11 cellular contexts compared by ENCODE assay signal in the genomic region with DNA sequence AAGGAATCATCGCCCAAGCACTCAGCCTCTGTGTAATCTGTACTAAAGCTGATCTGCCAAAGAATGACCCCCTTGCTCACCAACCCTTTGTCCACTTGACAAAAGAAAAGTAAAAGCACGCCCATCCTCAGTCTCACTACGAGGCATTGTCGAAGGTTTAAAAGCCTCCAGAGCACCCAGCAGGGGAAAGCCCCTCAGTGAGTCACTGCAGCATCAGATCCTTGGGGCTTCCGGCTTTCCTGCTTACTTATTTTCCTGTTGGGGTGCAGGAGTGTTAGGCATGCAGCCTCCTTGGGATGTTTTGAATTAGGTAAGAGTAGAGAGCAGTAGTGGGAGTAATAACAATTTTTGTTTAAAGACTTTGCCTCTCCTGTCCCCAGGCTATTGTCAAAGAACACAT.
DNase-seq lines count a peak whose midpoint lies in the region; FAIRE-seq and TF ChIP-seq lines count a peak whose summit lies in the region.
"Had no signal": no experiment of that assay in that cellular context is flagged by ENCODE, and none has a peak within 500 bp of the region (broad histone marks: within the 10 kb centered on the region; RNA-seq: fewer than 3 reads in every experiment).

No MANE protein-coding gene starts in this region.

- H3K9me3 ChIP-seq in HUES64 (ENCODE audit: insufficient read depth, low read depth, low read length) (no peaks in the 10 kb centered on the region), H1 (ENCODE audit: insufficient read depth in 2 of 2, low read depth in 1 of 2, low read length in 1 of 2) (no peaks in the 10 kb centered on the region), esophagus muscularis mucosa (no peaks in the 10 kb centered on the region)
- H3K9me3 ChIP-seq: lower lobe of right lung had no signal

- H4K8ac ChIP-seq in H1 (ENCODE audit: extremely low read depth, insufficient read depth, low read length): no peak overlapping the region

- TF ChIP-seq POLR2A in H1 (IDR thresholded peaks at IDR 0.05; ENCODE audit: control extremely low read depth in 1 of 2, low read depth in 2 of 2, low read length in 2 of 2) (no peak), esophagus muscularis mucosa (IDR thresholded peaks at IDR 0.05; ENCODE audit: low read depth) (no peak)

- no peak overlapping the region for H4K91ac ChIP-seq in H1 (replicated peaks; ENCODE audit: insufficient read length, low read length)

- H3K36me3 ChIP-seq in HUES64 (ENCODE audit: insufficient read depth, low read length) (no peaks in the 10 kb centered on the region), H1 (ENCODE audit: control insufficient read depth in 2 of 4, insufficient read depth in 4 of 4, low read length in 3 of 4) (no peaks in the 10 kb centered on the region), esophagus muscularis mucosa (no peaks in the 10 kb centered on the region)
- H3K36me3 ChIP-seq: lower lobe of right lung had no signal

- H3K14ac ChIP-seq in H1 (ENCODE audit: insufficient read length): no peak overlapping the region

- H3K79me1 ChIP-seq in H1 (ENCODE audit: low read depth, low read length): no peaks in the 10 kb centered on the region

- H3K4me3 ChIP-seq in HUES64 (ENCODE audit: low read length) (no peak overlapping the region), H1 (ENCODE audit: extremely low read depth in 1 of 4, insufficient read depth in 2 of 4, low read depth in 3 of 4, low read length in 4 of 4) (no peak overlapping the region), esophagus muscularis mucosa (no peak overlapping the region)
- H3K4me3 ChIP-seq: lower lobe of right lung had no signal

- in situ Hi-C loops in GM13977 (cut with MboI; ENCODE audit: low pct_unique_long_range_greater_than_20kb, low sequenced_read_pairs, unreplicated experiment): no loop called here

- DNase-seq in GM13977 (ENCODE audit: low spot score): peak; percentile 27
- DNase-seq in H1 (ENCODE audit: low read depth in 1 of 2, low spot score in 2 of 2): peak in 1 of 2 experiments; percentile 25
- DNase-seq in pulmonary artery endothelial cell (ENCODE audit: low read depth, low spot score): peak; percentile 36
- DNase-seq in stimulated activated CD4-positive, alpha-beta T cell treated with anti-CD3 and anti-CD28 coated beads, Interleukin-4, amount 100 ng/mL, for 24 hours: no peak
- no peak for DNase-seq in NOMO-1 (lab: John Stamatoyannopoulos, UW; ENCODE audit: unreplicated experiment in 2 of 2)
- no peak for DNase-seq in esophagus muscularis mucosa (ENCODE audit: extremely low spot score)
- DNase-seq in NCI-H69 (lab: John Stamatoyannopoulos, UW): no peak
- DNase-seq: lower lobe of right lung, trophoblast cell had no signal

- POLR2A ChIA-PET in H1 (lab: Charles Lee; ENCODE audit: partially characterized antibody): no interaction called here

- no peak overlapping the region for H2BK20ac ChIP-seq in H1 (ENCODE audit: low read length)

- 0 out of 2 replicates have a peak overlapping the region, but pooled peaks have one; percentile 38 for H2AFZ ChIP-seq in H1 (ENCODE audit: low read length)

- TF ChIP-seq RAD21 in H1 (IDR thresholded peaks at IDR 0.05 in 1 of 2, conservative IDR thresholded peaks at IDR 0.05 in 1 of 2; ENCODE audit: low read depth in 2 of 2, low read length in 2 of 2): no peak

- intact Hi-C loops in esophagus muscularis mucosa (cut with DNase I): no loop called here

- no peaks in the 10 kb centered on the region for H3K27me3 ChIP-seq in HUES64 (ENCODE audit: insufficient read depth, low read length)
- no peaks in the 10 kb centered on the region for H3K27me3 ChIP-seq in H1 (replicated peaks in 1 of 4; ENCODE audit: control insufficient read depth in 3 of 4, extremely low read depth in 1 of 4, insufficient read depth in 3 of 4, low read length in 3 of 4)
- H3K27me3 ChIP-seq in esophagus muscularis mucosa: no peaks in the 10 kb centered on the region

- no peak overlapping the region for H4K5ac ChIP-seq in H1 (ENCODE audit: insufficient read length, low read depth, low read length)

- no peak overlapping the region for H3K4ac ChIP-seq in H1 (replicated peaks; ENCODE audit: insufficient read length, low read depth, low read length)

- H2BK12ac ChIP-seq in H1 (ENCODE audit: low read depth, low read length): no peak overlapping the region

- H3K27ac ChIP-seq in HUES64 (ENCODE audit: low read depth, low read length) (peak overlapping the region; percentile 9; the same call in 1 of the 2 replicates), H1 (ENCODE audit: low read depth, low read length) (no peak overlapping the region), esophagus muscularis mucosa (replicated peaks in 1 of 4) (no peak overlapping the region)
- H3K27ac ChIP-seq: lower lobe of right lung had no signal

- no peak overlapping the region for H2AK5ac ChIP-seq in H1 (ENCODE audit: low read depth, low read length)

- no peaks in the 10 kb centered on the region for H4K20me1 ChIP-seq in H1 (replicated peaks in 1 of 2; ENCODE audit: control insufficient read depth in 1 of 2, insufficient read depth in 2 of 2, low read length in 2 of 2)

- H3K4me2 ChIP-seq in H1 (ENCODE audit: insufficient read depth in 1 of 2, low read depth in 2 of 2, low read length in 2 of 2): no peak overlapping the region

- H2BK120ac ChIP-seq in H1 (replicated peaks; ENCODE audit: low read depth, low read length): no peak overlapping the region

- CTCF ChIA-PET in H1 (lab: Charles Lee; ENCODE audit: partially characterized antibody): interaction anchor here (0.8 to 1.3 kb wide), 3 partner anchors 8 to 308 kb away, joined by 3 read pairs; no protein-coding TSS in a partner anchor

- H3K79me2 ChIP-seq in H1 (ENCODE audit: control insufficient read depth in 1 of 2, insufficient read depth in 2 of 2, low read length in 2 of 2): no peaks in the 10 kb centered on the region

- H3K56ac ChIP-seq in H1 (replicated peaks; ENCODE audit: insufficient read length, low read depth, low read length): no peak overlapping the region

- TF ChIP-seq CTCF in GM13977 (IDR thresholded peaks at IDR 0.05; ENCODE audit: extremely low read depth, insufficient read depth, missing control alignments): no peak
- TF ChIP-seq CTCF in H1 (IDR thresholded peaks at IDR 0.05; ENCODE audit: control extremely low read depth in 1 of 3, insufficient read depth in 1 of 3, low read depth in 1 of 3, low read length in 3 of 3): no peak
- TF ChIP-seq CTCF in esophagus muscularis mucosa (IDR thresholded peaks at IDR 0.05): no peak

- no peak overlapping the region for H2BK5ac ChIP-seq in H1 (ENCODE audit: low read depth, low read length)

- no peaks in the 10 kb centered on the region for H3K23me2 ChIP-seq in H1 (ENCODE audit: low read depth, low read length)

- FAIRE-seq in H1 (lab: Jason Lieb, UNC): no peak
- FAIRE-seq: colon had no signal

- WGBS in HUES64: 54% methylated on average over 5 of the region's 5 CpGs
- WGBS in H1 (ENCODE audit: extremely low coverage in 1 of 2, insufficient coverage in 1 of 2, insufficient read length in 1 of 2, insufficient replicate concordance in 2 of 2, low coverage in 1 of 2, low lambda C conversion rate in 2 of 2, missing lambda C conversion rate in 1 of 2), 2 experiments: 74% methylated on average over 5 of the region's 5 CpGs; no CpG with 5 or more reads in 1 of the 2 experiments
- WGBS in esophagus muscularis mucosa: 72% methylated on average over 5 of the region's 5 CpGs

- H3K4me1 ChIP-seq in HUES64 (ENCODE audit: insufficient read depth, low read length): peaks cover 11% of the 10 kb centered on the region
- H3K4me1 ChIP-seq in H1 (replicated peaks in 1 of 4; ENCODE audit: control insufficient read depth in 3 of 4, insufficient read depth in 4 of 4, low read length in 3 of 4): peaks cover 0 to 7% (median 0%) of the 10 kb centered on the region in 4 experiments; a peak in 1 of 7 replicates
- H3K4me1 ChIP-seq in esophagus muscularis mucosa: peaks cover 0 to 15% (median 13%) of the 10 kb centered on the region in 4 donors
- H3K4me1 ChIP-seq: lower lobe of right lung had no signal

- no peak overlapping the region for H2BK15ac ChIP-seq in H1 (ENCODE audit: low read length)

- no peak overlapping the region for H3K18ac ChIP-seq in H1 (ENCODE audit: extremely low read depth, low read length)

- TF ChIP-seq EP300 in H1 (IDR thresholded peaks at IDR 0.05; ENCODE audit: borderline replicate concordance in 1 of 2, low read depth in 2 of 2, low read length in 2 of 2): no peak
- no peak for TF ChIP-seq EP300 in esophagus muscularis mucosa (IDR thresholded peaks at IDR 0.05)

- no peak overlapping the region for H3K23ac ChIP-seq in H1 (ENCODE audit: insufficient read length)

- H3K9ac ChIP-seq in HUES64 (ENCODE audit: low read depth, low read length) (no peak overlapping the region), H1 (replicated peaks in 1 of 4; ENCODE audit: extremely low read depth in 1 of 4, low read depth in 3 of 4, low read length in 3 of 4) (no peak overlapping the region)

TF ChIP-seq in H1, 55 proteins besides CTCF, POLR2A, EP300 and RAD21:
- TF ChIP-seq JUND (IDR thresholded peaks at IDR 0.05; ENCODE audit: low read length): 0 out of 2 replicates have a peak, but pooled peaks have one; percentile 20
- TF ChIP-seq, protein P1, sequence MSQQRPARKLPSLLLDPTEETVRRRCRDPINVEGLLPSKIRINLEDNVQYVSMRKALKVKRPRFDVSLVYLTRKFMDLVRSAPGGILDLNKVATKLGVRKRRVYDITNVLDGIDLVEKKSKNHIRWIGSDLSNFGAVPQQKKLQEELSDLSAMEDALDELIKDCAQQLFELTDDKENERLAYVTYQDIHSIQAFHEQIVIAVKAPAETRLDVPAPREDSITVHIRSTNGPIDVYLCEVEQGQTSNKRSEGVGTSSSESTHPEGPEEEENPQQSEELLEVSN (IDR thresholded peaks at IDR 0.05): no peak

Comparison
In these comparisons a context has a peak if more than half of its experiments do, and no peak if none do; other contexts are left out.
1. DNase-seq: peak in GM13977 (single experiment) and pulmonary artery endothelial cell (single experiment); none in stimulated activated CD4-positive, alpha-beta T cell treated with anti-CD3 and anti-CD28 coated beads, Interleukin-4, amount 100 ng/mL, for 24 hours (single experiment), NOMO-1 (0 of 2), esophagus muscularis mucosa (single experiment) and NCI-H69 (single experiment).